ENCODE assay signal across 18 cellular contexts in the genomic region with DNA sequence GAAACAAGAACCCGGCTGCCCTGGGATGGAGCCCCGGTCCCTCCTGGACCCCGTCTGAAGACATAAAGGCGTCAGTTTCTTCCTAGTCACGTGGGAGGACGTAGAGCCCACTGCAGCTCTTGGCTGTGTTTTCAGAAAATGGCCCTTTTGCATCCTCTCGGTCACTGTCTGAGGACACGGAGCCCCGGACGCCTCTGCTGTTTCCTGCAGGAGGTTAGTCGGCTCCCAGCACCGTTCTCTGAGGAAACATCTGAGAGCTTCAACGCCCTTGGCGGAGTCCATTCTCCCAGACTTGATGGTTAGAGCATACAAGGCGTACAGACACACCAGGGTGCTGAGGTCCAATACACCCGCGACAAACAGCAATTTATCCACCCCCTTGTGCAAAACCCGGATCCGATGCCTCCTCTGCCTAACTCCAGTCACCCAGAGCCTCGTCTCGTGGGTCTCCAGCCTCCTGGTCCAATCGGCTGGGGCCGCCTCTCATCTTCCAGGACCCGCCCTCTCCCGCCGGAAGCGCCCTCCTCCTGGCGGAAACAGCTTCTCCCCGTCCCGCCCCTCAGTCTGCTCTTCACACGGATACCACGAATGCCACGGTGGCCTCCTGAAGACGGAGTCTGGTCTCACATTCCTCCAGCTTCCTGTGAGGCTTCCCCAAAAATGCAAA.
DNase-seq lines count a peak whose midpoint lies in the region; ATAC-seq and FAIRE-seq lines count a peak whose summit lies in the region.
"Had no signal": no experiment of that assay in that cellular context is flagged by ENCODE, and none has a peak within 500 bp of the region (broad histone marks: within the 10 kb centered on the region; RNA-seq: fewer than 3 reads in every experiment).

No MANE protein-coding gene starts in this region.

- DNase-seq in stimulated activated CD4-positive, alpha-beta T cell treated with anti-CD3 and anti-CD28 coated beads, Interleukin-15, amount 100 ng/mL, for 24 hours, result peak; percentile 14
- no peak for DNase-seq in stimulated activated CD4-positive, alpha-beta T cell treated with anti-CD3 and anti-CD28 coated beads, Interleukin-1b, Interleukin-23, amount 100 ng/mL, for 48 hours
- DNase-seq in NCI-H69 (lab: John Stamatoyannopoulos, UW) (peak; percentile 60), kidney tubule cell (ENCODE audit: low spot score) (peak; percentile 28), urothelium cell line (ENCODE audit: low spot score) (peak; percentile 88), NCI-H1694 (lab: John Stamatoyannopoulos, UW) (no peak)
- DNase-seq: activated CD4-positive, alpha-beta T cell treated with anti-CD3 and anti-CD28 coated beads, Interleukin-2, amount 50 U/mL, for 48 hours; activated T-cell treated with anti-CD3 and anti-CD28 coated beads, Interleukin-2, amount 50 U/mL, for 1 hour; CD4-positive, alpha-beta T cell; cortex of kidney; islet precursor cell; midbrain; NCI-H1048; stimulated activated naive CD4-positive, alpha-beta T cell treated with Interleukin-2 at 50 U/mL for 16 hours; T-helper 1 cell; uterus had no signal

- ATAC-seq in GM21447 (IDR thresholded peaks at IDR 0.05; ENCODE audit: unreplicated experiment), result no peak
- no peak for ATAC-seq in HG02610 (IDR thresholded peaks at IDR 0.05; ENCODE audit: unreplicated experiment)

- FAIRE-seq in urothelium cell line (lab: Jason Lieb, UNC), result no peak

Comparison
In these comparisons a context has a peak if more than half of its experiments do, and no peak if none do; other contexts are left out.
1. DNase-seq: peak in stimulated activated CD4-positive, alpha-beta T cell treated with anti-CD3 and anti-CD28 coated beads, Interleukin-15, amount 100 ng/mL, for 24 hours (single experiment), NCI-H69 (single experiment), kidney tubule cell (single experiment) and urothelium cell line (single experiment); none in stimulated activated CD4-positive, alpha-beta T cell treated with anti-CD3 and anti-CD28 coated beads, Interleukin-1b, Interleukin-23, amount 100 ng/mL, for 48 hours (single experiment) and NCI-H1694 (single experiment).